In the genomic region with DNA sequence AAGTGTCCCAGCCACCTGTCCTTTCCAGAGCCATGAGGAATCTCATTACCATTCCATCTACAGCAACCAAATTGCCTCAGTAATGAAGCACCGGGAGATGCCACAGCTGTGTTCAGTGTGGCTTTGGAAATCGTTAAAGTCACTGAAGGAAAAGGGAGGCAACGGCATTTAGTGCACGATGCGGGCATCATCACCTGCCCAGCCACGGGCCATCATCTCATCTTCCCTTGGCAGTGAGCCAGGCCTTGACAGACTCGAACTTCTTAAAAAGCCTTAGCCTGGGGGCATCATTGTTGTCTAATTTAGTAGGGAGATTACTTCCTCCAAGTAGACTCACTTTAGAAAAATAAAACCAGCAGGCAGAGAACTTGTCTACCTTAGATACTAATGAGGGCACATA, we compare ENCODE assay signal across 27 cellular contexts.
A peak's percentile ranks its signal among the peaks of the same experiment; 100 is the strongest.
DNase-seq lines count a peak whose midpoint lies in the region; ATAC-seq, FAIRE-seq and TF ChIP-seq lines count a peak whose summit lies in the region.
"Had no signal": no experiment of that assay in that cellular context is flagged by ENCODE, and none has a peak within 500 bp of the region (broad histone marks: within the 10 kb centered on the region; RNA-seq: fewer than 3 reads in every experiment).

No MANE protein-coding gene starts in this region.

- H3K4me1 ChIP-seq in A673 (ENCODE audit: insufficient read depth, low read length, poor library complexity, severe bottlenecking) = peaks cover 9% of the 10 kb centered on the region
- no peaks in the 10 kb centered on the region for H3K4me1 ChIP-seq in K562 (replicated peaks in 1 of 2; ENCODE audit: control insufficient read depth in 2 of 2, insufficient read depth in 2 of 2, low read length in 2 of 2)
- no peaks in the 10 kb centered on the region for H3K4me1 ChIP-seq in transverse colon

- TF ChIP-seq RAD21 in K562 (CRISPR knock-in tag; conservative IDR thresholded peaks at IDR 0.05 in 1 of 2, IDR thresholded peaks at IDR 0.05 in 1 of 2) = no peak

- H3K9me1 ChIP-seq in K562 (ENCODE audit: control insufficient read depth, insufficient read depth, low read length) = peaks cover 3% of the 10 kb centered on the region

- CTCF ChIA-PET in A673 (lab: Charles Lee) = no interaction called here
- CTCF ChIA-PET in K562 (lab: Yijun Ruan, JAX; ENCODE audit: low intra/inter-chr PET ratio) = no interaction called here

- H3K27me3 ChIP-seq in A673 (replicated peaks; ENCODE audit: insufficient read depth, low read depth, low read length, poor library complexity) (peaks cover 3% of the 10 kb centered on the region), K562 (ENCODE audit: control insufficient read depth in 2 of 2, insufficient read depth in 2 of 2, low read length in 2 of 2) (peaks cover 13 to 36% of the 10 kb centered on the region in 2 experiments), transverse colon (no peaks in the 10 kb centered on the region)
- H3K27me3 ChIP-seq: thyroid gland had no signal

- POLR2A ChIA-PET in A673 (lab: Charles Lee; ENCODE audit: low non-redundant PET) = no interaction called here
- POLR2A ChIA-PET in K562 (lab: Yijun Ruan, JAX) = no interaction called here

- no peak overlapping the region for H3K9ac ChIP-seq in K562 (ENCODE audit: insufficient read depth in 1 of 2, low read depth in 2 of 2, low read length in 2 of 2)
- H3K9ac ChIP-seq: GM23248 had no signal

- DNase-seq in A673 (ENCODE audit: low spot score) (peak; percentile 11), DMS79 treated with DMSO at 0.1 percent for 48 hours (lab: John Stamatoyannopoulos, UW) (peak; percentile 29), NCI-H2227 (lab: John Stamatoyannopoulos, UW; ENCODE audit: unreplicated experiment) (peak; percentile 39), K562 (ENCODE audit: extremely low read depth in 1 of 4, low spot score in 3 of 4) (no peak), COLO829 (ENCODE audit: low spot score) (no peak), transverse colon (no peak)
- DNase-seq: activated CD4-positive, alpha-beta T cell treated with anti-CD3 and anti-CD28 coated beads for 36 hours; activated effector memory CD4-positive, alpha-beta T cell treated with Interleukin-2 at 50 U/mL for 16 hours; activated T-cell treated with anti-CD3 and anti-CD28 coated beads for 4 hours; aorta; C1 segment of cervical spinal cord; cortex of kidney; effector memory CD8-positive, alpha-beta T cell; GM23248; head of caudate nucleus; HFFc6; NCI-H2029; NCI-H774; PC-3; stimulated activated naive CD8-positive, alpha-beta T cell treated with anti-CD3 and anti-CD28 coated beads, Interleukin-15, amount 100 ng/mL, for 72 hours; T-helper 2 cell; thyroid gland had no signal

- ATAC-seq in K562 (no peak), GM18520 (IDR thresholded peaks at IDR 0.05; ENCODE audit: unreplicated experiment) (no peak)
- ATAC-seq: activated CD4-positive, alpha-beta T cell treated with anti-CD3 and anti-CD28 coated beads for 36 hours; effector memory CD8-positive, alpha-beta T cell; PC-3; stimulated activated naive CD8-positive, alpha-beta T cell treated with anti-CD3 and anti-CD28 coated beads, Interleukin-15, amount 100 ng/mL, for 72 hours had no signal

- no peaks in the 10 kb centered on the region for H3K9me3 ChIP-seq in A673 (ENCODE audit: low read depth, low read length, poor library complexity, severe bottlenecking)
- H3K9me3 ChIP-seq in K562 (replicated peaks; ENCODE audit: control insufficient read depth, insufficient read depth, low read depth, low read length) = no peaks in the 10 kb centered on the region
- no peaks in the 10 kb centered on the region for H3K9me3 ChIP-seq in transverse colon
- H3K9me3 ChIP-seq: thyroid gland had no signal

- BruUV-seq in A673 (replicated peaks; lab: Mats Ljungman, UMichigan) = no TSS peak
- no TSS peak for BruUV-seq in K562 (replicated peaks; lab: Mats Ljungman, UMichigan)

- TF ChIP-seq EP300 in K562 (IDR thresholded peaks at IDR 0.05; ENCODE audit: low read length) (no peak), transverse colon (IDR thresholded peaks at IDR 0.05; ENCODE audit: low read depth) (no peak)

- H3K36me3 ChIP-seq in A673 (ENCODE audit: insufficient read depth, low read length, poor library complexity, severe bottlenecking) (no peaks in the 10 kb centered on the region), K562 (ENCODE audit: control insufficient read depth, insufficient read depth, low read length) (no peaks in the 10 kb centered on the region), transverse colon (no peaks in the 10 kb centered on the region)
- H3K36me3 ChIP-seq: thyroid gland had no signal

- H3K79me2 ChIP-seq in K562 (ENCODE audit: control insufficient read depth, insufficient read depth, low read length) = no peaks in the 10 kb centered on the region

- intact Hi-C loops in A673 (cut with micrococcal nuclease; ENCODE audit: unreplicated experiment) = no loop called here
- intact Hi-C loops in K562 (cut with micrococcal nuclease) = no loop called here
- intact Hi-C loops in transverse colon (cut with DNase I; ENCODE audit: low total_unique reads) = no loop called here

- H4K20me1 ChIP-seq in K562 (replicated peaks; ENCODE audit: control insufficient read depth, insufficient read depth, low read length) = no peaks in the 10 kb centered on the region

- 2% methylated on average over 7 of the region's 7 CpGs for WGBS in K562 (ENCODE audit: insufficient coverage, low coverage, missing lambda C conversion rate)
- WGBS in transverse colon (ENCODE audit: low coverage in 1 of 2), 2 donors = 73 to 81% methylated on average over 6 to 7 of the region's 7 CpGs

- no peak for FAIRE-seq in K562 (lab: Jason Lieb, UNC)
- FAIRE-seq: D721Med, GM12892, keratinocyte had no signal

- no peak overlapping the region for H3K4me2 ChIP-seq in K562 (ENCODE audit: insufficient read depth, low read length)

- TF ChIP-seq CTCF in A673 (conservative IDR thresholded peaks at IDR 0.05; ENCODE audit: low read depth, low read length) (no peak), K562 (IDR thresholded peaks at IDR 0.05 in 2 of 3, conservative IDR thresholded peaks at IDR 0.05 in 1 of 3; ENCODE audit: insufficient read depth in 2 of 3, low read depth in 1 of 3, low read length in 3 of 3) (no peak), transverse colon (IDR thresholded peaks at IDR 0.05) (no peak)

- in situ Hi-C loops in K562 (cut with MboI) (no loop called here), transverse colon (cut with MboI; ENCODE audit: low pct_ligation_motif_present in 1 of 4, low pct_unique_long_range_greater_than_20kb in 1 of 4, low sequenced_read_pairs in 3 of 4) (no loop called here)

- H3K4me3 ChIP-seq in A673 (ENCODE audit: low read depth, low read length, poor library complexity, severe bottlenecking) = no peak overlapping the region
- no peak overlapping the region for H3K4me3 ChIP-seq in K562
- H3K4me3 ChIP-seq in transverse colon = no peak overlapping the region
- H3K4me3 ChIP-seq: GM23248, thyroid gland had no signal

- TF ChIP-seq POLR2A in K562 (conservative IDR thresholded peaks at IDR 0.05) = no peak
- TF ChIP-seq POLR2A in transverse colon (IDR thresholded peaks at IDR 0.05) = no peak

- no peak overlapping the region for H2AFZ ChIP-seq in K562 (ENCODE audit: low read depth, low read length)
- H2AFZ ChIP-seq: GM23248 had no signal

- no peak overlapping the region for H3K27ac ChIP-seq in A673 (ENCODE audit: low read depth, low read length, poor library complexity, severe bottlenecking)
- no peak overlapping the region for H3K27ac ChIP-seq in K562 (ENCODE audit: extremely low read depth, low read depth, low read length)
- no peak overlapping the region for H3K27ac ChIP-seq in transverse colon
- H3K27ac ChIP-seq: GM23248, HL-60, thyroid gland had no signal

TF ChIP-seq in K562, 482 proteins besides CTCF, POLR2A, EP300 and RAD21:
- no peak for TF ChIP-seq TAL1 (IDR thresholded peaks at IDR 0.05)
- TF ChIP-seq NFIC (IDR thresholded peaks at IDR 0.05) = peak; percentile 59

Comparison
In these comparisons a context has a peak if more than half of its experiments do, and no peak if none do; other contexts are left out.
1. DNase-seq: peak in A673 (single experiment), DMS79 treated with DMSO at 0.1 percent for 48 hours (single experiment) and NCI-H2227 (single experiment); none in K562 (0 of 4), COLO829 (single experiment) and transverse colon (single experiment).